In genomic region chr11:8224161-8224591, GRCh38 we compare ENCODE assay signal across 34 cellular contexts. TPM values are rescaled to one million over a fixed set of nuclear protein-coding genes. Genes with fewer than 3 reads are reported as not detected.
"Had no signal": no experiment of that assay in that cellular context is flagged by ENCODE, and none has a peak within 500 bp of the region (broad histone marks: within the 10 kb centered on the region; RNA-seq: fewer than 3 reads in every experiment).

No MANE protein-coding gene starts in this region.

- H3K9me3 ChIP-seq: MG63, Peyer's patch had no signal

- H3K4me1 ChIP-seq: Peyer's patch had no signal

- H3K4me3 ChIP-seq: MG63, Peyer's patch had no signal

- ATAC-seq: activated T-cell treated with anti-CD3 and anti-CD28 coated beads, Interleukin-2, amount 50 U/mL, for 4 hours; PC-3; Right ventricle myocardium inferior had no signal

- H3K27ac ChIP-seq: Peyer's patch, RWPE1, VCaP had no signal

- DNase-seq: activated B cell treated with CpG ODN at 0.5 μM for 24 hours; activated CD4-positive, alpha-beta T cell treated with anti-CD3 and anti-CD28 coated beads for 4 hours; activated CD4-positive, alpha-beta T cell treated with anti-CD3 and anti-CD28 coated beads, Interleukin-2, amount 50 U/mL, for 1 hour; activated CD4-positive, CD25-positive, alpha-beta regulatory T cell treated with anti-CD3 and anti-CD28 coated beads, Interleukin-2, amount 50 U/mL, for 72 hours; activated CD8-positive, alpha-beta memory T cell treated with anti-CD3 and anti-CD28 coated beads, Interleukin-2, amount 50 U/mL, for 4 hours; activated gamma-delta T cell treated with Interleukin-2 at 50 U/mL for 16 hours; activated naive CD8-positive, alpha-beta T cell treated with anti-CD3 and anti-CD28 coated beads, Interleukin-2, amount 50 U/mL, for 24 hours; activated T-cell treated with anti-CD3 and anti-CD28 coated beads for 4 hours; activated T-cell treated with anti-CD3 and anti-CD28 coated beads, Interleukin-2, amount 50 U/mL, for 4 hours; caudate nucleus; Kasumi-1; KG1; MG63; NCI-H1092; NCI-H1930; NCI-H2081 treated with DMSO at 0.1 percent for 48 hours; NCI-H226; NCI-H446 treated with DMSO at 0.1 percent for 48 hours; NCI-H524; NK-92 treated with Interleukin-12 subunit alpha and Interleukin-12 subunit beta, amount 100 ng/mL, for 24 hours; PC-3; Peyer's patch; SIG-M5; SW 1271; T-helper 1 cell; T-helper 2 cell; T-helper 9 cell had no signal

- H3K27me3 ChIP-seq: MG63, Peyer's patch had no signal

- H3K36me3 ChIP-seq: MG63, Peyer's patch had no signal

RNA-seq across cellular contexts. Expression of gene LMO1, which starts 39.5 kb away (rescaled TPM):
- total RNA-seq: activated B cell treated with CpG ODN at 0.5 μM for 24 hours; activated CD4-positive, alpha-beta memory T cell treated with anti-CD3 and anti-CD28 coated beads for 36 hours; activated naive CD4-positive, alpha-beta T cell treated with anti-CD3 and anti-CD28 coated beads for 36 hours; activated T-cell treated with anti-CD3 and anti-CD28 coated beads, Interleukin-2, amount 50 U/mL, for 4 hours; activated T-helper 1 cell treated with anti-CD3 and anti-CD28 coated beads, Interleukin-12 subunit alpha, Interleukin-12 subunit beta, Interleukin-2, Interleukin-4 antibody, amounts not matched to agents 30 ng/mL and 10 ng/mL and 1 ng/mL, durations not matched to agents 14 hours and 24 hours and 36 hours; bronchial epithelial cell; Peyer's patch had no signal

RNA-seq across cellular contexts. Expression of gene RIC3, which starts 55.4 kb away (rescaled TPM):
- total RNA-seq: PC-3 had no signal
